In genomic region chr9:6054280-6055099, GRCh38 we compare ENCODE assay signal across 9 cellular contexts. TPM values are rescaled to one million over a fixed set of nuclear protein-coding genes. Genes with fewer than 3 reads are reported as not detected.
DNase-seq lines count a peak whose midpoint lies in the region; ATAC-seq and TF ChIP-seq lines count a peak whose summit lies in the region.
"Had no signal": no experiment of that assay in that cellular context is flagged by ENCODE, and none has a peak within 500 bp of the region (broad histone marks: within the 10 kb centered on the region; RNA-seq: fewer than 3 reads in every experiment).

No MANE protein-coding gene starts in this region.

- DNase-seq in GM04504 (ENCODE audit: low read depth) (peak; percentile 49), HT1080 (ENCODE audit: low read depth) (peak; percentile 65), fibroblast of mammary gland (ENCODE audit: low read depth) (peak; percentile 73), neural progenitor cell (ENCODE audit: low spot score) (peak; percentile 89), transverse colon (peak; percentile 64)
- DNase-seq in activated T-cell treated with anti-CD3 and anti-CD28 coated beads, Interleukin-2, amount 50 U/mL, for 4 hours = peak; percentile 39

- H3K36me3 ChIP-seq in OCI-LY1 (ENCODE audit: insufficient read depth, low read length) = no peaks in the 10 kb centered on the region
- H3K36me3 ChIP-seq in neural progenitor cell = no peaks in the 10 kb centered on the region
- H3K36me3 ChIP-seq in transverse colon = no peaks in the 10 kb centered on the region

- H3K4me1 Mint-ChIP-seq in activated T-cell treated with anti-CD3 and anti-CD28 coated beads, Interleukin-2, amount 50 U/mL, for 4 hours (ENCODE audit: low read depth) = peaks cover 4% of the 10 kb centered on the region
- peaks cover 16% of the 10 kb centered on the region for H3K4me1 Mint-ChIP-seq in neural progenitor cell

- H3F3A ChIP-seq in OCI-LY1 (ENCODE audit: insufficient read depth, low read length) (peaks cover 5% of the 10 kb centered on the region; the same call in 1 of the 2 replicates), neural progenitor cell (ENCODE audit: low read depth) (peaks cover 4% of the 10 kb centered on the region)

- H3K4me3 Mint-ChIP-seq in activated T-cell treated with anti-CD3 and anti-CD28 coated beads, Interleukin-2, amount 50 U/mL, for 4 hours = no peak overlapping the region
- no peak overlapping the region for H3K4me3 Mint-ChIP-seq in neural progenitor cell

- no peak for TF ChIP-seq EP300 in transverse colon (IDR thresholded peaks at IDR 0.05; ENCODE audit: low read depth)

- H3K79me2 ChIP-seq in OCI-LY1 (ENCODE audit: insufficient read depth, low read length) (no peaks in the 10 kb centered on the region), neural progenitor cell (ENCODE audit: low read depth) (no peaks in the 10 kb centered on the region)

- H2AFZ ChIP-seq in OCI-LY1 (ENCODE audit: low read length) (0 out of 2 replicates have a peak overlapping the region, but pooled peaks have one; percentile 41), neural progenitor cell (replicated peaks) (no peak overlapping the region)

- no peaks in the 10 kb centered on the region for H3K9me2 ChIP-seq in OCI-LY1 (ENCODE audit: low read depth, low read length)

- H4K20me1 ChIP-seq in OCI-LY1 (ENCODE audit: insufficient read depth, low read length) (no peaks in the 10 kb centered on the region), neural progenitor cell (ENCODE audit: low read depth) (no peaks in the 10 kb centered on the region)

- TF ChIP-seq CTCF in OCI-LY1 (IDR thresholded peaks at IDR 0.05; ENCODE audit: low read length) = peak; percentile 84
- TF ChIP-seq CTCF in fibroblast of mammary gland (conservative IDR thresholded peaks at IDR 0.05; ENCODE audit: control insufficient read depth, insufficient read depth, low read depth, low read length) = peak; percentile 79
- peak; percentile 85 for TF ChIP-seq CTCF in neural progenitor cell (IDR thresholded peaks at IDR 0.05)
- TF ChIP-seq CTCF in transverse colon (IDR thresholded peaks at IDR 0.05) = peak; percentile 63 to 78 (median 70)

- peaks cover 2% of the 10 kb centered on the region for H3K27me3 Mint-ChIP-seq in activated T-cell treated with anti-CD3 and anti-CD28 coated beads, Interleukin-2, amount 50 U/mL, for 4 hours (ENCODE audit: low read depth)
- peaks cover 3% of the 10 kb centered on the region for H3K27me3 Mint-ChIP-seq in neural progenitor cell (ENCODE audit: insufficient read depth, low read depth)

- WGBS in transverse colon (ENCODE audit: low coverage in 1 of 2), 2 donors = 5% methylated on average over 3 of the region's 3 CpGs; no CpG with 5 or more reads in 1 of the 2 donors

- TF ChIP-seq POLR2A in transverse colon (IDR thresholded peaks at IDR 0.05) = no peak

- peaks cover 3% of the 10 kb centered on the region for H3K9me3 Mint-ChIP-seq in activated T-cell treated with anti-CD3 and anti-CD28 coated beads, Interleukin-2, amount 50 U/mL, for 4 hours
- H3K9me3 Mint-ChIP-seq in neural progenitor cell = peaks cover 3% of the 10 kb centered on the region

- in situ Hi-C loops in transverse colon (cut with MboI; ENCODE audit: low pct_ligation_motif_present in 1 of 4, low pct_unique_long_range_greater_than_20kb in 1 of 4, low sequenced_read_pairs in 3 of 4) = loop anchor here (5.0 to 25.0 kb wide), 6 partner anchors 160 to 258 kb away; partner anchors contain the start of gene MLANA (in 1 of the 4)

- H3K27ac Mint-ChIP-seq in neural progenitor cell = no peak overlapping the region

- no peaks in the 10 kb centered on the region for H3K9me3 ChIP-seq in OCI-LY1 (ENCODE audit: low read length)
- H3K9me3 ChIP-seq in neural progenitor cell (ENCODE audit: low read depth) = no peaks in the 10 kb centered on the region
- H3K9me3 ChIP-seq in transverse colon = no peaks in the 10 kb centered on the region

- H3K27ac ChIP-seq in OCI-LY1 (ENCODE audit: low read depth, low read length, poor library complexity, severe bottlenecking) (no peak overlapping the region), neural progenitor cell (no peak overlapping the region), transverse colon (no peak overlapping the region)
- H3K27ac ChIP-seq: epithelial cell of prostate had no signal

- peak; percentile 73 to 81 for ATAC-seq in activated T-cell treated with anti-CD3 and anti-CD28 coated beads, Interleukin-2, amount 50 U/mL, for 4 hours
- no peak for ATAC-seq in GM18909 (IDR thresholded peaks at IDR 0.05; ENCODE audit: poor library complexity, unreplicated experiment)

- H3K27me3 ChIP-seq in OCI-LY1 (ENCODE audit: insufficient read depth, low read length) (no peaks in the 10 kb centered on the region), neural progenitor cell (no peaks in the 10 kb centered on the region), transverse colon (no peaks in the 10 kb centered on the region)

- no peak overlapping the region for H3K9ac ChIP-seq in OCI-LY1 (ENCODE audit: low read length)
- H3K9ac ChIP-seq in neural progenitor cell = no peak overlapping the region

- no peak overlapping the region for H3K4me2 ChIP-seq in OCI-LY1 (ENCODE audit: low read length)
- no peak overlapping the region for H3K4me2 ChIP-seq in neural progenitor cell

- H3K36me3 Mint-ChIP-seq in activated T-cell treated with anti-CD3 and anti-CD28 coated beads, Interleukin-2, amount 50 U/mL, for 4 hours (ENCODE audit: insufficient read depth) = no peaks in the 10 kb centered on the region
- H3K36me3 Mint-ChIP-seq in neural progenitor cell = no peaks in the 10 kb centered on the region

- peaks cover 27% of the 10 kb centered on the region for H3K4me1 ChIP-seq in OCI-LY1 (ENCODE audit: insufficient read depth, low read length, severe bottlenecking)
- H3K4me1 ChIP-seq in neural progenitor cell = peaks cover under 1% of the 10 kb centered on the region
- H3K4me1 ChIP-seq in transverse colon = no peaks in the 10 kb centered on the region

- intact Hi-C loops in transverse colon (cut with DNase I; ENCODE audit: low total_unique reads) = loop anchor here (5.0 to 10.0 kb wide), 2 partner anchors 170 to 253 kb away; no protein-coding TSS in a partner anchor

- H3K4me3 ChIP-seq in OCI-LY1 (ENCODE audit: low read depth, low read length, poor library complexity, severe bottlenecking) (no peak overlapping the region), fibroblast of mammary gland (ENCODE audit: control insufficient read depth, low read depth, low read length) (no peak overlapping the region), neural progenitor cell (no peak overlapping the region), transverse colon (no peak overlapping the region)

RNA-seq across cellular contexts. Expression of gene RANBP6, which starts 39.1 kb away (rescaled TPM):
- 29.9 and 31.6 TPM in 2 replicates for total RNA-seq in HT1080 (2014; rRNA removed; shearing (Covaris generic))
- polyA plus RNA-seq in HT1080 (2015; cell fraction: cytosol; rRNA removed) = 16.6 and 22.2 TPM in 2 replicates
- 35.0 and 48.7 TPM in 2 replicates for polyA plus RNA-seq in HT1080 (2015; cell fraction: nucleus; rRNA removed)
- total RNA-seq in activated T-cell treated with anti-CD3 and anti-CD28 coated beads, Interleukin-2, amount 50 U/mL, for 4 hours = 10 to 100 TPM; 19.3 to 20.6 (median 20.0) TPM
- total RNA-seq in neural progenitor cell (ENCODE audit: low replicate concordance) (43.6 and 63.0 TPM in 2 replicates), transverse colon (10 to 100 TPM in 1 of 4 donors, 1 to 10 TPM in 3; 8.6 to 19.8 (median 8.9) TPM)

Comparison
In these comparisons a context has a peak if more than half of its experiments do, and no peak if none do; other contexts are left out.
1. DNase-seq: peak in every context shown above with its lines; median percentile 89 in neural progenitor cell; 73 in fibroblast of mammary gland; 65 in HT1080; 64 in transverse colon; 49 in GM04504; 39 in activated T-cell treated with anti-CD3 and anti-CD28 coated beads, Interleukin-2, amount 50 U/mL, for 4 hours.